In the genomic region with DNA sequence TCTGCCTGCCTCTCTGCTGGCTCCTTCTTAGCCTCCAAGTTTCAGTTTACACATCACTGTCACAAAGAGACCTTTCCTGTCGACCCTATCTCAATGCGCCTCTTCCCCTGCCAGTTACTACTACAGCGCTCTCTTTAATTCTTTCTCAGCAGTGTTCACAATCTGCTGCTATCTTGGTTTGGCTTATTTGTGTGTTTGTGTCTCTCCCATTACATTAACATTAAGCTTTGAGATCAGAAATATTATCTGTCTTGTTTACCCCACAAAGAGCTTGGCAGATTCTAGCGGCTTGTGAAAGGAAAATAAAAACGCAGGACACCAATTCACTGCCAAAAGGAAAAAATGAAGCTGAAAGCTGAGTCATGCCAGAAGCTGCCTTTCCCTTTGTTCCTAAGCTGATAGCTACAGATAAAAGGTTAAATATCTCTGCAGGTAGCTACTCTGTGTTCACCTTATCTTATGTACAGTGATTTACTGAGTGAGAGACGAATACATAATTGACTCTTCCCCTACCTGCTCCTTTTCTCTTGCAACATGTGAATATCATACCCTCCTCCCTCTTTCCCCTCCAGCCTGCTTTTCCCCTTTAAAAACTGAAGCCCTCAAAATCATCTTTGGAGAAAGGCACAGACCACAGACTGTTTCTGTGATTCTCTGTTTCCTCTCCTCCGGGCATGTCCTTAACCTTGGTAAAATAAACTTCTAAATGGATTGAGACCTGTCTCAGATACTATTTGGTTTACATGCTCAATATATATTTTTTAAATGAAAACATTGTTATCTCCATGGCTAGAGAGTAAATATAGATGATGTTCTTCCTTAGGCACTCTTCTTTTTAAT, we compare ENCODE assay signal across 13 cellular contexts. TPM values are rescaled to one million over a fixed set of nuclear protein-coding genes. Genes with fewer than 3 reads are reported as not detected.
A peak's percentile ranks its signal among the peaks of the same experiment; 100 is the strongest.
DNase-seq lines count a peak whose midpoint lies in the region; ATAC-seq, FAIRE-seq and TF ChIP-seq lines count a peak whose summit lies in the region.
"Had no signal": no experiment of that assay in that cellular context is flagged by ENCODE, and none has a peak within 500 bp of the region (broad histone marks: within the 10 kb centered on the region; RNA-seq: fewer than 3 reads in every experiment).

No MANE protein-coding gene starts in this region.

- intact Hi-C loops in pancreas (cut with DNase I) = no loop called here

- H3K4me3 Mint-ChIP-seq in endodermal cell = no peak overlapping the region
- H3K4me3 Mint-ChIP-seq in endothelial cell (ENCODE audit: unreplicated experiment) = no peak overlapping the region
- H3K4me3 Mint-ChIP-seq: nephron progenitor cell had no signal

- 11 to 27% methylated on average over 2 to 6 of the region's 7 CpGs for WGBS in endodermal cell (ENCODE audit: insufficient coverage in 1 of 2, insufficient read length in 1 of 2), 2 experiments
- WGBS in pancreas, 2 donors = 8 to 37% methylated on average over 7 of the region's 7 CpGs

- H3K27me3 ChIP-seq in endodermal cell (ENCODE audit: control insufficient read depth, insufficient read depth, low read length, poor library complexity, severe bottlenecking) (no peaks in the 10 kb centered on the region), pancreas (no peaks in the 10 kb centered on the region)

- DNase-seq in DMS 273 (lab: John Stamatoyannopoulos, UW; ENCODE audit: unreplicated experiment) (peak; percentile 18), DMS 273 treated with DMSO at 0.1 percent for 48 hours (lab: John Stamatoyannopoulos, UW) (no peak), NCI-H2227 treated with DMSO at 0.1 percent for 48 hours (lab: John Stamatoyannopoulos, UW) (peak; percentile 42), endodermal cell (peak; percentile 50), pancreas (no peak), endothelial cell (ENCODE audit: low spot score) (no peak)
- DNase-seq: cerebellar nuclear complex, NCI-H510A treated with DMSO at 0.1 percent for 48 hours, nephron progenitor cell had no signal

- H3K27me3 Mint-ChIP-seq in endodermal cell (ENCODE audit: insufficient read depth) = no peaks in the 10 kb centered on the region
- H3K27me3 Mint-ChIP-seq in endothelial cell (ENCODE audit: unreplicated experiment) = no peaks in the 10 kb centered on the region

- H3K4me1 Mint-ChIP-seq in endodermal cell (peaks cover 3% of the 10 kb centered on the region), endothelial cell (ENCODE audit: unreplicated experiment) (no peaks in the 10 kb centered on the region)
- H3K4me1 Mint-ChIP-seq: nephron progenitor cell had no signal

- H3K4me3 ChIP-seq in endodermal cell (ENCODE audit: low read length) (no peak overlapping the region), pancreas (no peak overlapping the region)
- H3K4me3 ChIP-seq: thoracic aorta had no signal

- FAIRE-seq in pancreas (lab: Jason Lieb, UNC) = no peak

- H3K9me3 Mint-ChIP-seq in endodermal cell (peaks cover 36% of the 10 kb centered on the region), endothelial cell (ENCODE audit: unreplicated experiment) (no peaks in the 10 kb centered on the region)

- no peak for TF ChIP-seq CTCF in endodermal cell (conservative IDR thresholded peaks at IDR 0.05)
- TF ChIP-seq CTCF in pancreas (IDR thresholded peaks at IDR 0.05) = no peak
- TF ChIP-seq CTCF in endothelial cell (IDR thresholded peaks at IDR 0.05; ENCODE audit: unreplicated experiment) = no peak

- peak overlapping the region; percentile 34 for H3K9ac ChIP-seq in endodermal cell (ENCODE audit: extremely low read depth, low read length, poor library complexity, severe bottlenecking)

- H3K27ac ChIP-seq in endodermal cell (ENCODE audit: low read depth, low read length) = peak overlapping the region; percentile 16
- H3K27ac ChIP-seq in pancreas = peak overlapping the region in 1 of 4 donors; percentile 17
- H3K27ac ChIP-seq: 22Rv1, thoracic aorta had no signal

- ATAC-seq in pancreas (peak in 3 of 4 donors; percentile 25 to 60 (median 42)), GM19351 (IDR thresholded peaks at IDR 0.05; ENCODE audit: unreplicated experiment) (no peak), HG02642 (IDR thresholded peaks at IDR 0.05; ENCODE audit: poor library complexity, unreplicated experiment) (no peak)

- no peaks in the 10 kb centered on the region for H3K36me3 ChIP-seq in endodermal cell (ENCODE audit: control insufficient read depth, insufficient read depth, low read length)
- H3K36me3 ChIP-seq in pancreas = no peaks in the 10 kb centered on the region
- H3K36me3 ChIP-seq: thoracic aorta had no signal

- H3K4me1 ChIP-seq in endodermal cell (ENCODE audit: control insufficient read depth, insufficient read depth, low read length) (no peaks in the 10 kb centered on the region), pancreas (no peaks in the 10 kb centered on the region)

- H3K9me3 ChIP-seq in endodermal cell (ENCODE audit: control insufficient read depth, low read length) (no peaks in the 10 kb centered on the region), pancreas (no peaks in the 10 kb centered on the region)
- H3K9me3 ChIP-seq: thoracic aorta had no signal

- H3K27ac Mint-ChIP-seq in endodermal cell = peak overlapping the region; percentile 91
- no peak overlapping the region for H3K27ac Mint-ChIP-seq in endothelial cell (ENCODE audit: unreplicated experiment)
- H3K27ac Mint-ChIP-seq: nephron progenitor cell had no signal

- H3K36me3 Mint-ChIP-seq in endodermal cell (ENCODE audit: low read depth) (no peaks in the 10 kb centered on the region), endothelial cell (ENCODE audit: low read depth, unreplicated experiment) (peaks cover 5% of the 10 kb centered on the region)

RNA-seq across cellular contexts. Expression of a gene that starts 19.3 kb away (rescaled TPM):
- 10 to 100 TPM; 23.7 to 25.3 TPM for total RNA-seq in endodermal cell
- 1.8 TPM for polyA plus RNA-seq in endodermal cell (2013, experiment 1 of 2)
- 2.2 TPM for polyA plus RNA-seq in endodermal cell (2013, experiment 2 of 2)
- 10 to 100 TPM in 2 of 6 donors, 1 to 10 TPM in 4; 5.9 to 16.0 (median 7.4) TPM for total RNA-seq in pancreas
- 1 to 10 TPM; 2.2 to 2.9 TPM for polyA plus RNA-seq in pancreas
- 11.4 TPM for total RNA-seq in endothelial cell (ENCODE audit: unreplicated experiment)

RNA-seq across cellular contexts. Expression of a gene that starts 58.7 kb away (rescaled TPM):
- total RNA-seq in endodermal cell (10 to 100 TPM; 11.8 to 12.1 TPM), pancreas (1 to 10 TPM; 1.8 to 6.0 (median 2.3) TPM), endothelial cell (ENCODE audit: unreplicated experiment) (16.6 TPM)
- 18.7 TPM for polyA plus RNA-seq in endodermal cell (2013, experiment 1 of 2)
- polyA plus RNA-seq in endodermal cell (2013, experiment 2 of 2) = 20.1 TPM
- polyA plus RNA-seq in pancreas = 1 to 10 TPM; 1.4 to 2.5 TPM

Comparison
In these comparisons a context has a peak if more than half of its experiments do, and no peak if none do; other contexts are left out.
1. DNase-seq: peak in DMS 273 (single experiment), NCI-H2227 treated with DMSO at 0.1 percent for 48 hours (single experiment) and endodermal cell (single experiment); none in DMS 273 treated with DMSO at 0.1 percent for 48 hours (single experiment), pancreas (0 of 6) and endothelial cell (single experiment).
2. ATAC-seq: peak in pancreas (3 of 4); none in GM19351 (single experiment) and HG02642 (single experiment).